1 cellular context compared by ENCODE assay signal in genomic region chr5:121975294-121975693, GRCh38.
A peak's percentile ranks its signal among the peaks of the same experiment; 100 is the strongest.
TF ChIP-seq lines count a peak whose summit lies in the region.

No MANE protein-coding gene starts in this region.

TF ChIP-seq in A549, 52 proteins besides CTCF, POLR2A, EP300 and RAD21:
- no peak for TF ChIP-seq HMGXB4 (CRISPR knock-in tag; IDR thresholded peaks at IDR 0.05; ENCODE audit: borderline replicate concordance)
- no peak for TF ChIP-seq FOSB (CRISPR knock-in tag; IDR thresholded peaks at IDR 0.05)
- TF ChIP-seq BHLHE40 (IDR thresholded peaks at IDR 0.05; ENCODE audit: low read depth, low read length), result no peak
- TF ChIP-seq CEBPB (IDR thresholded peaks at IDR 0.05), result peak; percentile 66; a peak in 3 of 4 replicates
